ENCODE assay signal across 8 cellular contexts in the genomic region with DNA sequence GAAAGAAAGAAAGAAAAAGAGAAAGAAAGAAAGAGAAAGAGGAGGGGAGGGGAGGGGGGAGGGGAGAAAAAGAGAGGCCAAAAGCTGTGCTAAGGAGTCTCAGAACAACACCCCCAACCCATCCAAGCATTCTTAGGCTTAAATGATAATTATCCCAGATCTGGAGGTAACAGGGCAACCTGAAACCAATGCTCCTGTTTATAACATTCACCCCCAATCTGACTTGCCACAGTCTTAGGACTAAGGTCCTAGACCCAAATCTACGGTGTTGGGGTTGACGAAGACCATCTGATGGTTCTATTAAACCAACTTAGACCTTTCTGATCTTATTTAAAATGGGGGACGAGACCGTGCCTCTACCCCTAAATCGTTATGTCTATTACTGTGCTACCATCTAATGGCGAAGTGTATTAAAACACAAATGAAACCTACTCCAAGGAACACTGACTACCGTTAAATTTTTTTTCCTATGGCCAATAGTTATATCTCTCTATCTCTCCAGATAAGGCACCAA.
DNase-seq lines count a peak whose midpoint lies in the region; ATAC-seq and TF ChIP-seq lines count a peak whose summit lies in the region.

No MANE protein-coding gene starts in this region.

- no peak overlapping the region for H2BK20ac ChIP-seq in H9 (ENCODE audit: low read depth, low read length, poor library complexity, severe bottlenecking)

- no peaks in the 10 kb centered on the region for H3K23me2 ChIP-seq in H9 (ENCODE audit: insufficient read length, low read depth, low read length, poor library complexity, severe bottlenecking)

- no peaks in the 10 kb centered on the region for H4K20me1 ChIP-seq in H9 (ENCODE audit: control insufficient read depth, insufficient read depth, insufficient read length)

- no peak overlapping the region for H3K56ac ChIP-seq in H9 (ENCODE audit: insufficient read length, low read depth, low read length)

- no peak overlapping the region for H3K4ac ChIP-seq in H9 (ENCODE audit: low read depth, low read length)

- no peak overlapping the region for H3K27ac Mint-ChIP-seq in H9
- no peak overlapping the region for H3K27ac Mint-ChIP-seq in natural killer cell treated with Interleukin-12 subunit alpha and Interleukin-12 subunit beta and Interleukin-15 and Interleukin-18, amount 100 ng/mL, for 72 hours

- H3K4me1 ChIP-seq in H9 (ENCODE audit: insufficient read depth, low read length) (no peaks in the 10 kb centered on the region), duodenal mucosa (ENCODE audit: control insufficient read depth in 1 of 2, insufficient read depth in 2 of 2, low read length in 2 of 2) (peaks cover 0 to 3% of the 10 kb centered on the region in 2 donors), mucosa of rectum (ENCODE audit: control insufficient read depth in 2 of 2, insufficient read depth in 2 of 2, low read length in 2 of 2) (peaks cover 0 to 4% of the 10 kb centered on the region in 2 donors)

- H3K27ac ChIP-seq in AG04450 (ENCODE audit: low read depth, low read length) (no peak overlapping the region), H9 (ENCODE audit: insufficient read length, low read depth, low read length) (no peak overlapping the region), duodenal mucosa (ENCODE audit: low read depth, low read length) (no peak overlapping the region), mucosa of rectum (ENCODE audit: low read depth in 2 of 2, low read length in 2 of 2) (no peak overlapping the region)

- no peaks in the 10 kb centered on the region; a peak in 1 of 5 replicates for H3K9me3 Mint-ChIP-seq in H9
- no peaks in the 10 kb centered on the region for H3K9me3 Mint-ChIP-seq in natural killer cell treated with Interleukin-12 subunit alpha and Interleukin-12 subunit beta and Interleukin-15 and Interleukin-18, amount 100 ng/mL, for 72 hours

- H3T11ph ChIP-seq in H9 (ENCODE audit: low read length), result no peak overlapping the region

- H3K9me3 ChIP-seq in AG04450 (ENCODE audit: control insufficient read depth, insufficient read depth, low read length), result no peaks in the 10 kb centered on the region
- H3K9me3 ChIP-seq in H9 (ENCODE audit: control insufficient read depth, low read depth, low read length), result no peaks in the 10 kb centered on the region
- H3K9me3 ChIP-seq in duodenal mucosa (ENCODE audit: control insufficient read depth in 1 of 2, low read length in 2 of 2), result no peaks in the 10 kb centered on the region
- no peaks in the 10 kb centered on the region for H3K9me3 ChIP-seq in mucosa of rectum (ENCODE audit: control insufficient read depth in 2 of 2, low read length in 2 of 2)

- H3K27me3 Mint-ChIP-seq in H9 (ENCODE audit: low read depth), result no peaks in the 10 kb centered on the region; the same call in 1 of the 2 replicates
- H3K27me3 Mint-ChIP-seq in natural killer cell treated with Interleukin-12 subunit alpha and Interleukin-12 subunit beta and Interleukin-15 and Interleukin-18, amount 100 ng/mL, for 72 hours, result peaks cover 26 to 53% of the 10 kb centered on the region in 2 donors

- no peak overlapping the region; a peak in 1 of 5 replicates for H3K4me3 Mint-ChIP-seq in H9
- H3K4me3 Mint-ChIP-seq in natural killer cell treated with Interleukin-12 subunit alpha and Interleukin-12 subunit beta and Interleukin-15 and Interleukin-18, amount 100 ng/mL, for 72 hours, result no peak overlapping the region

- H2BK5ac ChIP-seq in H9 (ENCODE audit: insufficient read length, low read length), result no peak overlapping the region

- peak overlapping the region; percentile 97 for H2AFZ ChIP-seq in H9 (ENCODE audit: low read length)

- H3K36me3 ChIP-seq in duodenal mucosa (ENCODE audit: control insufficient read depth in 1 of 2, insufficient read depth in 2 of 2, low read length in 2 of 2) (no peaks in the 10 kb centered on the region), mucosa of rectum (ENCODE audit: control insufficient read depth in 2 of 2, insufficient read depth in 2 of 2, low read length in 2 of 2) (no peaks in the 10 kb centered on the region)

- DNase-seq in AG04450 (ENCODE audit: low read depth, low spot score), result no peak
- DNase-seq in H9, result no peak
- DNase-seq in NCI-H82 treated with DMSO at 0.1 percent for 48 hours (lab: John Stamatoyannopoulos, UW; ENCODE audit: unreplicated experiment), result peak; percentile 72
- no peak for DNase-seq in activated CD4-positive, alpha-beta T cell treated with anti-CD3 and anti-CD28 coated beads for 4 hours
- no peak for DNase-seq in activated T-cell treated with anti-CD3 and anti-CD28 coated beads for 4 hours
- DNase-seq in natural killer cell treated with Interleukin-12 subunit alpha and Interleukin-12 subunit beta and Interleukin-15 and Interleukin-18, amount 100 ng/mL, for 72 hours (ENCODE audit: low spot score), result no peak

- no peak overlapping the region for H3K14ac ChIP-seq in H9 (ENCODE audit: insufficient read depth, low read length)

- POLR2A ChIA-PET in AG04450 (lab: Yijun Ruan, JAX), result no interaction called here

- H4K8ac ChIP-seq in H9 (replicated peaks; ENCODE audit: insufficient read length, low read depth, low read length), result no peak overlapping the region

- CTCF ChIA-PET in AG04450 (lab: Charles Lee), result interaction anchor here (0.6 to 1.4 kb wide), 2 partner anchors 204 to 307 kb away, joined by 3 to 8 read pairs; no protein-coding TSS in a partner anchor

- no peak overlapping the region for H4K91ac ChIP-seq in H9 (ENCODE audit: insufficient read length, low read depth, low read length)

- no peak overlapping the region for H2AK5ac ChIP-seq in H9 (ENCODE audit: insufficient read length, low read length)

- TF ChIP-seq CTCF in AG04450 (IDR thresholded peaks at IDR 0.05; ENCODE audit: low read depth, low read length), result peak; percentile 53
- peak; percentile 62; the same call in 2 of the 3 replicates for TF ChIP-seq CTCF in H9 (conservative IDR thresholded peaks at IDR 0.05)

- H2BK15ac ChIP-seq in H9 (ENCODE audit: low read depth, low read length), result no peak overlapping the region

- no peak overlapping the region for H3K18ac ChIP-seq in H9 (ENCODE audit: insufficient read length, low read depth, low read length)

- ATAC-seq in natural killer cell treated with Interleukin-12 subunit alpha and Interleukin-12 subunit beta and Interleukin-15 and Interleukin-18, amount 100 ng/mL, for 72 hours, result no peak

- no peak overlapping the region for H2BK12ac ChIP-seq in H9 (ENCODE audit: insufficient read length, low read depth, low read length)

- H3K4me3 ChIP-seq in AG04450 (ENCODE audit: low read depth, low read length) (peak overlapping the region; percentile 48), duodenal mucosa (ENCODE audit: low read depth in 1 of 2, low read length in 2 of 2) (peak overlapping the region; percentile 65 to 88), mucosa of rectum (ENCODE audit: low read length in 2 of 2) (peak overlapping the region; percentile 70 to 80)

- H3K79me2 ChIP-seq in H9 (ENCODE audit: insufficient read depth, low read length), result no peaks in the 10 kb centered on the region

- peaks cover 4 to 6% of the 10 kb centered on the region in 2 experiments for H3K4me1 Mint-ChIP-seq in H9
- no peaks in the 10 kb centered on the region for H3K4me1 Mint-ChIP-seq in natural killer cell treated with Interleukin-12 subunit alpha and Interleukin-12 subunit beta and Interleukin-15 and Interleukin-18, amount 100 ng/mL, for 72 hours (ENCODE audit: low read depth in 2 of 2)

- H3K36me3 Mint-ChIP-seq in H9 (ENCODE audit: insufficient read depth in 1 of 3, low read depth in 3 of 3), result no peaks in the 10 kb centered on the region
- no peaks in the 10 kb centered on the region for H3K36me3 Mint-ChIP-seq in natural killer cell treated with Interleukin-12 subunit alpha and Interleukin-12 subunit beta and Interleukin-15 and Interleukin-18, amount 100 ng/mL, for 72 hours

- no peak overlapping the region for H3K9ac ChIP-seq in H9 (ENCODE audit: extremely low read depth, insufficient read length, low read length)
- peak overlapping the region; percentile 55 to 61 for H3K9ac ChIP-seq in duodenal mucosa (ENCODE audit: low read depth in 1 of 2, low read length in 2 of 2)
- H3K9ac ChIP-seq in mucosa of rectum (ENCODE audit: low read depth in 1 of 2, low read length in 2 of 2), result peak overlapping the region; percentile 60 to 72

- no peak overlapping the region for H3K23ac ChIP-seq in H9 (ENCODE audit: insufficient read length, low read depth, low read length)

- no peak overlapping the region for H2BK120ac ChIP-seq in H9 (ENCODE audit: low read depth, low read length, poor library complexity, severe bottlenecking)

- peak overlapping the region; percentile 21 for H3K4me2 ChIP-seq in H9 (ENCODE audit: insufficient read depth, insufficient read length, low read length)

- WGBS in H9 (ENCODE audit: extremely low coverage, insufficient read length, low lambda C conversion rate), result no CpG with 5 or more reads among the region's 7 CpGs

- H3K27me3 ChIP-seq in AG04450 (ENCODE audit: control insufficient read depth, insufficient read depth, low read length), result peaks cover 13% of the 10 kb centered on the region
- no peaks in the 10 kb centered on the region; the same call in 1 of the 2 replicates for H3K27me3 ChIP-seq in H9 (ENCODE audit: insufficient read depth, low read length)
- no peaks in the 10 kb centered on the region for H3K27me3 ChIP-seq in duodenal mucosa (ENCODE audit: control insufficient read depth in 1 of 2, insufficient read depth in 2 of 2, low read length in 2 of 2)
- peaks cover 0 to 2% of the 10 kb centered on the region in 2 donors for H3K27me3 ChIP-seq in mucosa of rectum (ENCODE audit: control insufficient read depth in 2 of 2, insufficient read depth in 2 of 2, low read length in 2 of 2)

- H3K79me1 ChIP-seq in H9 (ENCODE audit: insufficient read depth, low read depth, low read length, poor library complexity, severe bottlenecking), result no peaks in the 10 kb centered on the region

- H4K5ac ChIP-seq in H9 (ENCODE audit: insufficient read length, low read depth, low read length), result no peak overlapping the region
